Comparison of ENCODE assay signal across 8 cellular contexts in the genomic region with DNA sequence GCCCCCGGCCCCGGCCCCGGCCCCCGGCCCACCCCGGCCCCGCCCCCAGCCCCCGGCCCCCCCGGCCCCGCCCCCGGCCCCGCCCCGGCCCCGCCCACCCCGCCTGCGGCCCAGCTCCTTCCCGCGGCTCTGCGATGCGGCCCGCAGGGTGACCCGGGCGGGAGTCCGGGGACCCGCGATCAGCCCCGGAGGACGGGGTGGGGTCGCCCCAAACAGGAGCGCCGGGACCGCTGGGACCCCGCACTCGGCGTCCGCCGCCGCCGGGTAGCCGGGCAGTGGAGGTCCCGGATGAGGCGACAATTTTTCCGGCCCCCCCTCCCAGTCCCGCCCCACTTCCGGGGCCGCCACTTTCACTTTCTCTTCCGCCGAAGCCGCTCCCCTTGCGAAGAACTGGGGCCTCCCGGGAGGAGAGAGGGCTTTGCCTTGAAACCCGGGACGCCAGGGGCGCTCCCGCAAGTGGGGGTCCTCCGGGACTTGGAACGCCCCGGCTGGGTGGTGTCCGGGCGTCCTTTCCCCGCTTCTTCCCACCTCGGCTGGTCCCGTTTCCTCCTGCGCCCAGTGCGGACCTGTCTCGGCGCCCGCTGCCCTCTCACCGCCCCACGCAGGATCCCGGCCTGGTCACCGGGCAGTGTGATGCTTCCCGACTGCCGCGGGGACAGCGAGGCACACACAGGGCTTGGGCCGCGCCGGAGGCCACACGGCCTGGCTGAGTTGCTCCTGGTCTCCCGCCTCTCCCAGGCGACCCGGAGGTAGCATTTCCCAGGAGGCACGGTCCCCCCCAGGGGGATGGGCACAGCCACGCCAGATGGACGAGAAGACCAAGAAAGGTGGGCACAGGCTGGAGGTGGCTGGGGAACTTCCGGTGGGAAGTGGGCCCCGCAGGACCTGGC. TPM values are rescaled to one million over a fixed set of nuclear protein-coding genes. Genes with fewer than 3 reads are reported as not detected.
DNase-seq lines count a peak whose midpoint lies in the region; ATAC-seq and TF ChIP-seq lines count a peak whose summit lies in the region.

A gene (plus strand): TSS at position 347 of the 890 bp plus-strand sequence. CDS start 459 bp downstream, at position 806.

- peaks cover 14% of the 10 kb centered on the region for H3K4me1 Mint-ChIP-seq in progenitor cell of endocrine pancreas (ENCODE audit: low read depth)

- peak within 1 kb of the TSS; percentile 86 for H3K4me3 ChIP-seq in GM12875 (ENCODE audit: low read depth, low read length)
- peak within 1 kb of the TSS; percentile 76 to 100 (median 92) for H3K4me3 ChIP-seq in heart right ventricle
- peak within 1 kb of the TSS; percentile 83 to 96 (median 88) for H3K4me3 ChIP-seq in upper lobe of left lung

- TF ChIP-seq POLR2A in upper lobe of left lung (IDR thresholded peaks at IDR 0.05): peak in 2 of 4 donors; percentile 46 to 58

- H3K4me3 Mint-ChIP-seq in progenitor cell of endocrine pancreas (ENCODE audit: low read depth): peak within 1 kb of the TSS; percentile 83

- H3K27me3 ChIP-seq in heart right ventricle (no peaks in the 10 kb centered on the region), upper lobe of left lung (no peaks in the 10 kb centered on the region)

- 1% methylated on average over 36 to 78 of the region's 87 CpGs for WGBS in adipose tissue, 3 donors
- WGBS in heart right ventricle, 2 donors: 0% methylated on average over 54 to 75 of the region's 87 CpGs
- WGBS in upper lobe of left lung, 2 donors: 0 to 1% methylated on average over 34 to 50 of the region's 87 CpGs

- H3K27ac Mint-ChIP-seq in progenitor cell of endocrine pancreas: peak within 1 kb of the TSS; percentile 83

- ATAC-seq in HG02642 (IDR thresholded peaks at IDR 0.05; ENCODE audit: poor library complexity, unreplicated experiment) (peak; percentile 74), heart right ventricle (peak; percentile 90 to 95 (median 93)), upper lobe of left lung (ENCODE audit: low FRiP score in 2 of 2) (peak; percentile 92 to 95)

- TF ChIP-seq EP300 in upper lobe of left lung (IDR thresholded peaks at IDR 0.05): peak in 1 of 4 donors; percentile 10

- TF ChIP-seq CTCF in GM12875 (IDR thresholded peaks at IDR 0.05; ENCODE audit: borderline replicate concordance, insufficient read depth, low read depth, low read length) (no peak), heart right ventricle (IDR thresholded peaks at IDR 0.05) (peak in 2 of 9 donors; percentile 12 to 18), progenitor cell of endocrine pancreas (IDR thresholded peaks at IDR 0.05; ENCODE audit: unreplicated experiment) (no peak), upper lobe of left lung (IDR thresholded peaks at IDR 0.05) (no peak)

- H3K36me3 ChIP-seq in heart right ventricle (peaks cover 0 to 36% (median 10%) of the 10 kb centered on the region in 9 donors), upper lobe of left lung (peaks cover 0 to 19% (median 1%) of the 10 kb centered on the region in 4 donors)

- peaks cover 22% of the 10 kb centered on the region for H3K36me3 Mint-ChIP-seq in progenitor cell of endocrine pancreas (ENCODE audit: insufficient read depth)

- H3K27ac ChIP-seq in adipose tissue (ENCODE audit: low read depth, low read length) (peak within 1 kb of the TSS; percentile 34), heart right ventricle (peak within 1 kb of the TSS; percentile 81 to 98 (median 96)), upper lobe of left lung (peak within 1 kb of the TSS; percentile 96 to 98 (median 96))

- peaks cover 11% of the 10 kb centered on the region for H3K9me3 Mint-ChIP-seq in progenitor cell of endocrine pancreas (ENCODE audit: low read depth)

- H3K9me3 ChIP-seq in heart right ventricle: no peaks in the 10 kb centered on the region
- H3K9me3 ChIP-seq in upper lobe of left lung: no peaks in the 10 kb centered on the region

- DNase-seq in NCI-H1105 (lab: John Stamatoyannopoulos, UW) (peak; percentile 56), T-helper 1 cell (peak; percentile 78 to 90 (median 85)), heart right ventricle (peak; percentile 88 to 91), progenitor cell of endocrine pancreas (ENCODE audit: low spot score, unreplicated experiment) (peak; percentile 63), upper lobe of left lung (peak; percentile 80 to 94)

- H3K4me1 ChIP-seq in heart right ventricle: peaks cover 3 to 29% (median 19%) of the 10 kb centered on the region in 9 donors
- H3K4me1 ChIP-seq in upper lobe of left lung: peaks cover 20 to 26% (median 24%) of the 10 kb centered on the region in 4 donors

- peaks cover 8% of the 10 kb centered on the region for H3K27me3 Mint-ChIP-seq in progenitor cell of endocrine pancreas

- intact Hi-C loops in heart right ventricle (cut with DNase I): loop anchor here in 6 of 10 donors (1.0 to 10.0 kb wide), 9 partner anchors 41 to 71 kb away; a partner anchor contains a TSS

RNA-seq across cellular contexts. Expression of the gene that starts here (rescaled TPM):
- polyA plus RNA-seq in adipose tissue (10 to 100 TPM; 58.7 to 81.0 (median 65.6) TPM), heart right ventricle (10 to 100 TPM; 57.9 to 86.8 TPM)
- total RNA-seq in heart right ventricle (10 to 100 TPM; 32.0 to 74.2 (median 41.4) TPM), progenitor cell of endocrine pancreas (92.7 and 108 TPM in 2 replicates), upper lobe of left lung (100 to 1,000 TPM in 3 of 6 donors, 10 to 100 TPM in 3; 63.4 to 179 (median 109) TPM)

Comparison
In these comparisons a context has a peak if more than half of its experiments do, and no peak if none do; other contexts are left out.
1. Peak in every context shown above with its lines: DNase-seq, ATAC-seq, H3K4me3 ChIP-seq and H3K27ac ChIP-seq.
2. H3K27ac ChIP-seq: peak in every context shown above with its lines; median percentile 96 in upper lobe of left lung; 96 in heart right ventricle; 34 in adipose tissue.